In the genomic region with DNA sequence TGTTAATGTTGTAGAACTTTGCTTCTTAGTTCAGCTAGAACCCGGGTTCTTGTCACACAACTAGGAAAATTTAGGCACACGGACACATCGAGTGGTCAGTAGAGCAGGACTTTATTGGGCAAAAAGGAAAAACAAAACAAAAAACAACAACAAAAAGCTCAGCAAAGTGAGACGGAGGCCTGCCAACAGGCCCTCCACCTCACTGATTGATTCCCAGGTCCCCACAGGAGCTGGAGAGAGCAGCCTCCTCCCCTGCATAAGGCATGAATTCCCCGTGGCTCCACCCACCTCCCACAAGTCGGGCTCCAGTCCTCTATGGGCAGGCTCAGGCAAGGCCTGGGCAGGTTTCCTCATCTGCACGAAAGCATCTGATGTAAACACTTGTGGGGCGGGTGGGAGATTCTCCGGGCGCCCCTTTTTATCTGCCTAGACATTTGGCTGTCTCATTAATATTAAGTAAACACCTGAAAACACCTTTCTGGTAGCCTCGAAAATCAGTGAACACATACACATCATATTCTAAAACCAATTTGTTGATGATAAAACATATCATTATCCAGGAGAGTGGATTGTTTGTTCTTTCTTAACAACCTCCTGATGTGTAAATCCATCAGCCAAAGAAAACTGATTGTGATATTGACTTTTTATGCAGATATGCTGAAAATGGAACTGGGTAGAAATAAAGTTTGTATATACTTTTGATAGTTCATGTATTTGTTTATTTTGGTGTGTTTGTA, we compare ENCODE assay signal across 11 cellular contexts.
A peak's percentile ranks its signal among the peaks of the same experiment; 100 is the strongest.
DNase-seq lines count a peak whose midpoint lies in the region; ATAC-seq and TF ChIP-seq lines count a peak whose summit lies in the region.
"Had no signal": no experiment of that assay in that cellular context is flagged by ENCODE, and none has a peak within 500 bp of the region (broad histone marks: within the 10 kb centered on the region; RNA-seq: fewer than 3 reads in every experiment).

No MANE protein-coding gene starts in this region.

- H3K9me3 ChIP-seq in BE2C (no peaks in the 10 kb centered on the region), HUES6 (ENCODE audit: control insufficient read depth, insufficient read depth, low read depth, low read length) (no peaks in the 10 kb centered on the region)

- H3K27me3 ChIP-seq in BE2C: no peaks in the 10 kb centered on the region
- no peaks in the 10 kb centered on the region for H3K27me3 ChIP-seq in HUES6 (ENCODE audit: control insufficient read depth, insufficient read depth, low read length)

- peak overlapping the region; percentile 48; the same call in 1 of the 2 replicates for H3K27ac ChIP-seq in HUES6 (ENCODE audit: low read depth, low read length)
- H3K27ac ChIP-seq: KMS-11 had no signal

- TF ChIP-seq CTCF in BE2C (IDR thresholded peaks at IDR 0.05; ENCODE audit: low read depth, low read length) (no peak), GM10266 (IDR thresholded peaks at IDR 0.05; ENCODE audit: control insufficient read depth, insufficient read depth, low read depth, missing control alignments) (no peak)

- no peak overlapping the region for H3K9ac ChIP-seq in HUES6 (ENCODE audit: low read length)
- H3K9ac ChIP-seq: KMS-11 had no signal

- H3K4me1 ChIP-seq in BE2C: no peaks in the 10 kb centered on the region
- H3K4me1 ChIP-seq in HUES6 (ENCODE audit: control insufficient read depth, insufficient read depth, low read length): peaks cover 41% of the 10 kb centered on the region

- H3K4me3 ChIP-seq in BE2C (ENCODE audit: low read depth, low read length): no peak overlapping the region
- H3K4me3 ChIP-seq in HUES6 (ENCODE audit: low read depth, low read length): no peak overlapping the region

- no peaks in the 10 kb centered on the region for H3K36me3 ChIP-seq in BE2C
- no peaks in the 10 kb centered on the region for H3K36me3 ChIP-seq in HUES6 (ENCODE audit: control insufficient read depth, insufficient read depth, low read length)

- peak; percentile 16 for DNase-seq in BE2C
- DNase-seq in SW480 (ENCODE audit: low spot score): peak; percentile 46
- DNase-seq in left kidney (ENCODE audit: low read depth, low spot score): peak; percentile 42
- DNase-seq in GM10266 (ENCODE audit: extremely low spot score): no peak
- no peak for DNase-seq in SIG-M5 treated with dmso at 0.1 percent for 504 hours (lab: John Stamatoyannopoulos, UW; ENCODE audit: unreplicated experiment)
- DNase-seq in RPMI8226: no peak
- DNase-seq: stimulated activated naive CD4-positive, alpha-beta T cell; T1000 had no signal

- ATAC-seq in HG03432 (IDR thresholded peaks at IDR 0.05; ENCODE audit: unreplicated experiment): no peak

Comparison
In these comparisons a context has a peak if more than half of its experiments do, and no peak if none do; other contexts are left out.
1. DNase-seq: peak in BE2C (single experiment), SW480 (single experiment) and left kidney (single experiment); none in GM10266 (single experiment), SIG-M5 treated with dmso at 0.1 percent for 504 hours (single experiment) and RPMI8226 (single experiment).